ENCODE assay signal across 22 cellular contexts in genomic region chr17:76611747-76612143, GRCh38. TPM values are rescaled to one million over a fixed set of nuclear protein-coding genes. Genes with fewer than 3 reads are reported as not detected.
"Had no signal": no experiment of that assay in that cellular context is flagged by ENCODE, and none has a peak within 500 bp of the region (broad histone marks: within the 10 kb centered on the region; RNA-seq: fewer than 3 reads in every experiment).

No MANE protein-coding gene starts in this region.

- H3K27me3 ChIP-seq: colonic mucosa, heart left ventricle, right atrium auricular region, sigmoid colon, stomach, transverse colon had no signal

- DNase-seq: colonic mucosa; dermis blood vessel endothelial cell; effector CD4-positive, alpha-beta T cell; foreskin melanocyte; heart left ventricle; hippocampal formation; immature natural killer cell; left ventricle myocardium inferior; naive thymus-derived CD8-positive, alpha-beta T cell; sigmoid colon; stimulated activated CD4-positive, alpha-beta T cell treated with anti-CD3 and anti-CD28 coated beads, Interleukin-2, amount 100 ng/mL, for 24 hours; stimulated activated CD4-positive, alpha-beta T cell treated with anti-CD3 and anti-CD28 coated beads, Interleukin-4, amount 100 ng/mL, for 4 hours; stimulated activated naive CD4-positive, alpha-beta T cell; stomach; substantia nigra; transverse colon had no signal

- H3K36me3 Mint-ChIP-seq: immature natural killer cell; naive thymus-derived CD8-positive, alpha-beta T cell had no signal

- H3K27ac Mint-ChIP-seq: immature natural killer cell; naive thymus-derived CD8-positive, alpha-beta T cell had no signal

- H3K36me3 ChIP-seq: colonic mucosa, heart left ventricle, left ventricle myocardium inferior, right atrium auricular region, sigmoid colon, stomach, thoracic aorta, transverse colon had no signal

- H3K9me3 Mint-ChIP-seq: immature natural killer cell; naive thymus-derived CD8-positive, alpha-beta T cell had no signal

- H3K27ac ChIP-seq: colonic mucosa, heart left ventricle, left ventricle myocardium inferior, right atrium auricular region, sigmoid colon, stomach, thoracic aorta, transverse colon had no signal

- H3K4me1 ChIP-seq: colonic mucosa, heart left ventricle, left ventricle myocardium inferior, right atrium auricular region, sigmoid colon, stomach, transverse colon had no signal

- H3K4me3 Mint-ChIP-seq: immature natural killer cell; naive thymus-derived CD8-positive, alpha-beta T cell had no signal

- ATAC-seq: heart left ventricle; naive thymus-derived CD8-positive, alpha-beta T cell had no signal

- H3K9me3 ChIP-seq: colonic mucosa, heart left ventricle, left ventricle myocardium inferior, right atrium auricular region, sigmoid colon, thoracic aorta, transverse colon had no signal

- H3K4me3 ChIP-seq: colonic mucosa, heart left ventricle, left ventricle myocardium inferior, right atrium auricular region, sigmoid colon, skin epidermis, stomach, thoracic aorta, transverse colon had no signal

RNA-seq across cellular contexts. Expression of gene ST6GALNAC2, which starts 26.1 kb away (rescaled TPM):
- total RNA-seq: lung microvascular endothelial cell had no signal
- polyA plus RNA-seq: neural cell had no signal

RNA-seq across cellular contexts. Expression of gene ST6GALNAC1, which starts 31.8 kb away (rescaled TPM):
- total RNA-seq: dermis blood vessel endothelial cell; lung microvascular endothelial cell; naive thymus-derived CD8-positive, alpha-beta T cell; osteocyte had no signal
- polyA plus RNA-seq: immature natural killer cell, neural cell had no signal
